1 cellular context compared by ENCODE assay signal in genomic region chr1:44485229-44485932, GRCh38.
TF ChIP-seq lines count a peak whose summit lies in the region.

No MANE protein-coding gene starts in this region.

TF ChIP-seq in HepG2, 621 proteins besides CTCF, POLR2A, EP300 and RAD21 (continued from another document):
- TF ChIP-seq, protein P1, sequence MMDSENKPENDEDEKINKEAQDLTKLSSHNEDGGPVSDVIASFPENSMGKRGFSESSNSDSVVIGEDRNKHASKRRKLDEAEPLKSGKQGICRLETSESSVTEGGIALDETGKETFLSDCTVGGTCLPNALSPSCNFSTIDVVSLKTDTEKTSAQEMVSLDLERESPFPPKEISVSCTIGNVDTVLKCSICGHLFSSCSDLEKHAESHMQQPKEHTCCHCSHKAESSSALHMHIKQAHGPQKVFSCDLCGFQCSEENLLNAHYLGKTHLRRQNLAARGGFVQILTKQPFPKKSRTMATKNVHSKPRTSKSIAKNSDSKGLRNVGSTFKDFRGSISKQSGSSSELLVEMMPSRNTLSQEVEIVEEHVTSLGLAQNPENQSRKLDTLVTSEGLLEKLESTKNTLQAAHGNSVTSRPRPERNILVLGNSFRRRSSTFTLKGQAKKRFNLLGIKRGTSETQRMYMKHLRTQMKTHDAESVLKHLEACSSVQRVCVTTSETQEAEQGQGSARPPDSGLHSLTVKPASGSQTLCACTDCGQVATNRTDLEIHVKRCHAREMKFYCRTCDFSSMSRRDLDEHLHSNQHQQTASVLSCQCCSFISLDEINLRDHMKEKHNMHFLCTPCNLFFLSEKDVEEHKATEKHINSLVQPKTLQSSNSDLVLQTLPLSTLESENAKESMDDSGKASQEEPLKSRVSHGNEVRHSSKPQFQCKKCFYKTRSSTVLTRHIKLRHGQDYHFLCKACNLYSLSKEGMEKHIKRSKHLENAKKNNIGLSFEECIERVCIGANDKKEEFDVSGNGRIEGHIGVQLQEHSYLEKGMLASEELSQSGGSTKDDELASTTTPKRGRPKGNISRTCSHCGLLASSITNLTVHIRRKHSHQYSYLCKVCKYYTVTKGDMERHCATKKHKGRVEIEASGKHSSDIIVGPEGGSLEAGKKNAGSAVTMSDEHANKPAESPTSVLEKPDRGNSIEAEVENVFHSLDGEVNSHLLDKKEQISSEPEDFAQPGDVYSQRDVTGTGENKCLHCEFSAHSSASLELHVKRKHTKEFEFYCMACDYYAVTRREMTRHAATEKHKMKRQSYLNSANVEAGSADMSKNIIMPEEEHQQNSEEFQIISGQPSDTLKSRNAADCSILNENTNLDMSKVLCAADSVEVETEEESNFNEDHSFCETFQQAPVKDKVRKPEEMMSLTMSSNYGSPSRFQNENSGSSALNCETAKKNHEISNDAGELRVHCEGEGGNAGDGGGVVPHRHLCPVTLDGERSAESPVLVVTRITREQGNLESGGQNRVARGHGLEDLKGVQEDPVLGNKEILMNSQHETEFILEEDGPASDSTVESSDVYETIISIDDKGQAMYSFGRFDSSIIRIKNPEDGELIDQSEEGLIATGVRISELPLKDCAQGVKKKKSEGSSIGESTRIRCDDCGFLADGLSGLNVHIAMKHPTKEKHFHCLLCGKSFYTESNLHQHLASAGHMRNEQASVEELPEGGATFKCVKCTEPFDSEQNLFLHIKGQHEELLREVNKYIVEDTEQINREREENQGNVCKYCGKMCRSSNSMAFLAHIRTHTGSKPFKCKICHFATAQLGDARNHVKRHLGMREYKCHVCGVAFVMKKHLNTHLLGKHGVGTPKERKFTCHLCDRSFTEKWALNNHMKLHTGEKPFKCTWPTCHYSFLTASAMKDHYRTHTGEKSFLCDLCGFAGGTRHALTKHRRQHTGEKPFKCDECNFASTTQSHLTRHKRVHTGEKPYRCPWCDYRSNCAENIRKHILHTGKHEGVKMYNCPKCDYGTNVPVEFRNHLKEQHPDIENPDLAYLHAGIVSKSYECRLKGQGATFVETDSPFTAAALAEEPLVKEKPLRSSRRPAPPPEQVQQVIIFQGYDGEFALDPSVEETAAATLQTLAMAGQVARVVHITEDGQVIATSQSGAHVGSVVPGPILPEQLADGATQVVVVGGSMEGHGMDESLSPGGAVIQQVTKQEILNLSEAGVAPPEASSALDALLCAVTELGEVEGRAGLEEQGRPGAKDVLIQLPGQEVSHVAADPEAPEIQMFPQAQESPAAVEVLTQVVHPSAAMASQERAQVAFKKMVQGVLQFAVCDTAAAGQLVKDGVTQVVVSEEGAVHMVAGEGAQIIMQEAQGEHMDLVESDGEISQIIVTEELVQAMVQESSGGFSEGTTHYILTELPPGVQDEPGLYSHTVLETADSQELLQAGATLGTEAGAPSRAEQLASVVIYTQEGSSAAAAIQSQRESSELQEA (CRISPR knock-in tag; IDR thresholded peaks at IDR 0.05; ENCODE audit: not compliant biosample characterization) = no peak
- TF ChIP-seq ZNF597 (CRISPR knock-in tag; IDR thresholded peaks at IDR 0.05) (no peak), CEBPG (CRISPR knock-in tag; IDR thresholded peaks at IDR 0.05) (no peak), ZNF792 (CRISPR knock-in tag; IDR thresholded peaks at IDR 0.05) (no peak), SPEN (CRISPR knock-in tag; IDR thresholded peaks at IDR 0.05; ENCODE audit: low read depth) (no peak), ZNF556 (CRISPR knock-in tag; IDR thresholded peaks at IDR 0.05; ENCODE audit: borderline replicate concordance) (no peak), ZNF691 (CRISPR knock-in tag; IDR thresholded peaks at IDR 0.05; ENCODE audit: borderline replicate concordance, low read depth) (no peak)
